Comparison of ENCODE assay signal across 13 cellular contexts in genomic region chr2:3585239-3586109, GRCh38. TPM values are rescaled to one million over a fixed set of nuclear protein-coding genes. Genes with fewer than 3 reads are reported as not detected.
DNase-seq lines count a peak whose midpoint lies in the region; ATAC-seq, FAIRE-seq and TF ChIP-seq lines count a peak whose summit lies in the region.
"Had no signal": no experiment of that assay in that cellular context is flagged by ENCODE, and none has a peak within 500 bp of the region (broad histone marks: within the 10 kb centered on the region; RNA-seq: fewer than 3 reads in every experiment).

No MANE protein-coding gene starts in this region.

- H3K27ac Mint-ChIP-seq in astrocyte (ENCODE audit: unreplicated experiment) = no peak overlapping the region

- H3K4me2 ChIP-seq in astrocyte (ENCODE audit: low read length) = peak overlapping the region; percentile 46

- TF ChIP-seq EP300 in sigmoid colon (IDR thresholded peaks at IDR 0.05) = peak in 1 of 4 donors; percentile 23

- no peak for FAIRE-seq in astrocyte (lab: Jason Lieb, UNC)

- no peaks in the 10 kb centered on the region for H3K27me3 Mint-ChIP-seq in astrocyte (ENCODE audit: low read depth, unreplicated experiment)

- H3K79me2 ChIP-seq in astrocyte (ENCODE audit: insufficient read depth, low read length) = peaks cover 13% of the 10 kb centered on the region

- no peaks in the 10 kb centered on the region for H3K4me1 Mint-ChIP-seq in astrocyte (ENCODE audit: low read depth, unreplicated experiment)

- TF ChIP-seq CTCF in astrocyte (IDR thresholded peaks at IDR 0.05; ENCODE audit: insufficient read depth, low read depth, low read length) (no peak), sigmoid colon (IDR thresholded peaks at IDR 0.05) (no peak)

- intact Hi-C loops in left ventricle myocardium superior (cut with micrococcal nuclease) = no loop called here
- intact Hi-C loops in sigmoid colon (cut with DNase I) = no loop called here

- H3K9ac ChIP-seq in astrocyte (ENCODE audit: low read length) = peak overlapping the region; percentile 18

- peaks cover 18% of the 10 kb centered on the region for H3K36me3 Mint-ChIP-seq in astrocyte (ENCODE audit: low read depth, unreplicated experiment)

- H3K36me3 ChIP-seq in astrocyte (ENCODE audit: insufficient read depth, low read length) (peaks cover 22% of the 10 kb centered on the region), sigmoid colon (peaks cover 6 to 38% (median 14%) of the 10 kb centered on the region in 4 donors)

- WGBS in sigmoid colon, 2 donors = 58 to 70% methylated on average over 29 of the region's 29 CpGs

- H3K9me3 ChIP-seq in astrocyte (ENCODE audit: insufficient read depth, low read depth, low read length) (no peaks in the 10 kb centered on the region), sigmoid colon (no peaks in the 10 kb centered on the region)
- H3K9me3 ChIP-seq: neutrophil had no signal

- DNase-seq in HCEC 1CT (peak; percentile 91), astrocyte (ENCODE audit: low read depth) (peak; percentile 24), left ventricle myocardium superior (peak; percentile 78), sigmoid colon (peak; percentile 84), HuH-7.5 (ENCODE audit: low spot score) (no peak)
- DNase-seq: MM.1S; SHP77 treated with DMSO at 0.1 percent for 48 hours; stimulated activated CD8-positive, alpha-beta memory T cell treated with anti-CD3 and anti-CD28 coated beads, Interleukin-4, amount 100 ng/mL, for 48 hours had no signal

- no peak overlapping the region for H3K4me3 Mint-ChIP-seq in astrocyte (ENCODE audit: unreplicated experiment)

- H2AFZ ChIP-seq in astrocyte (ENCODE audit: low read depth, low read length) = no peak overlapping the region

- peaks cover 3% of the 10 kb centered on the region for H3K4me1 ChIP-seq in astrocyte (ENCODE audit: insufficient read depth, low read length)
- peaks cover 0 to 19% (median 16%) of the 10 kb centered on the region in 4 donors for H3K4me1 ChIP-seq in sigmoid colon

- ATAC-seq in left ventricle myocardium superior (peak; percentile 90), GM18907 (IDR thresholded peaks at IDR 0.05; ENCODE audit: unreplicated experiment) (no peak), GM18868 (IDR thresholded peaks at IDR 0.05; ENCODE audit: unreplicated experiment) (no peak), HG03565 (IDR thresholded peaks at IDR 0.05; ENCODE audit: unreplicated experiment) (no peak)

- TF ChIP-seq POLR2A in sigmoid colon (IDR thresholded peaks at IDR 0.05) = no peak

- peaks cover 7% of the 10 kb centered on the region for H3K9me3 Mint-ChIP-seq in astrocyte (ENCODE audit: unreplicated experiment)

- peaks cover 22% of the 10 kb centered on the region for H4K20me1 ChIP-seq in astrocyte (ENCODE audit: insufficient read depth, low read length)

- no peak overlapping the region for H3K4me3 ChIP-seq in astrocyte (ENCODE audit: insufficient read depth, low read depth, low read length)
- H3K4me3 ChIP-seq in sigmoid colon = peak overlapping the region in 3 of 4 donors; percentile 9 to 28 (median 12)

- H3K27me3 ChIP-seq in astrocyte (ENCODE audit: insufficient read depth, low read length) (no peaks in the 10 kb centered on the region), sigmoid colon (no peaks in the 10 kb centered on the region)
- H3K27me3 ChIP-seq: neutrophil had no signal

- no peak overlapping the region for H3K27ac ChIP-seq in astrocyte (ENCODE audit: low read depth, low read length)
- H3K27ac ChIP-seq in sigmoid colon = peak overlapping the region; percentile 74 to 80 (median 76)
- H3K27ac ChIP-seq: epithelial cell of prostate, neutrophil had no signal

RNA-seq across cellular contexts. Expression of gene COLEC11, which starts 9.4 kb away (rescaled TPM):
- total RNA-seq in astrocyte = not detected in 2 replicates
- total RNA-seq in left ventricle myocardium superior = 2.1 TPM
- 1 to 10 TPM; 2.3 to 8.2 (median 3.1) TPM for total RNA-seq in sigmoid colon
- 1 to 10 TPM in 2 of 3 donors, under 1 TPM in 1; 0.92 to 3.0 (median 1.3) TPM for polyA plus RNA-seq in sigmoid colon

RNA-seq across cellular contexts. Expression of gene RPS7, which starts 10.4 kb away (rescaled TPM):
- total RNA-seq in astrocyte (998 and 1,163 TPM in 2 replicates), left ventricle myocardium superior (574 TPM), sigmoid colon (1,000 to 10,000 TPM; 4,404 to 6,289 (median 5,620) TPM)
- polyA plus RNA-seq in sigmoid colon = 1,000 to 10,000 TPM; 1,874 to 3,184 (median 2,304) TPM

RNA-seq across cellular contexts. Expression of gene RNASEH1, which starts 27.3 kb away (rescaled TPM):
- total RNA-seq in astrocyte (32.6 and 35.5 TPM in 2 replicates), left ventricle myocardium superior (22.9 TPM), sigmoid colon (10 to 100 TPM; 20.5 to 28.4 (median 23.9) TPM)
- polyA plus RNA-seq in sigmoid colon = 10 to 100 TPM; 10.4 to 18.4 (median 10.8) TPM
